ENCODE assay signal across 1 cellular context in the genomic region with DNA sequence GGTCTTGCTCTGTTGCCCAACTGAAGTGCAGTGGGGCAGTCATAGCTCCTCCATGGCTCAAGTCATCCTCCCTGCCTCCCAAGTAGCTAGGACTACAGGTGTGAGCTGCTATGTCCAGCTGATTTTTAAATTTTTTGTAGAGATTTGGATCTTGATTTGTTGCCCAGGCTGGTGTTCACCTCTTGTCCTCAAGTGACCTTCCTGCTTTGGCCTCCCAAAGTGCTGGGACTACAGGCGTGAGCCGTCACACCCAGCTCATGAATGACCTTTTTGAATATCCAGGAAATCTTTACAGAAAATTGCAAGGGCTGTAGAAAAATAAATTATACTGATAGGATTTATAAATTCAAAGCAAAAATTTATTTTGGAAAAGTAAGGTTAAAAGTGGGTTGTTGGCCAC.
TF ChIP-seq lines count a peak whose summit lies in the region.

No MANE protein-coding gene starts in this region.

TF ChIP-seq in HepG2, 621 proteins besides CTCF, POLR2A, EP300 and RAD21:
- TF ChIP-seq ZNF790 (CRISPR knock-in tag; IDR thresholded peaks at IDR 0.05; ENCODE audit: borderline replicate concordance) (no peak), ZNF720 (CRISPR knock-in tag; IDR thresholded peaks at IDR 0.05) (no peak), ZNF687 (CRISPR knock-in tag; IDR thresholded peaks at IDR 0.05) (no peak), RXRB (CRISPR knock-in tag; IDR thresholded peaks at IDR 0.05; ENCODE audit: borderline replicate concordance) (peak; percentile 55), ZSCAN29 (CRISPR knock-in tag; conservative IDR thresholded peaks at IDR 0.05) (no peak), FOSL1 (CRISPR knock-in tag; IDR thresholded peaks at IDR 0.05; ENCODE audit: borderline replicate concordance) (no peak), ZNF547 (CRISPR knock-in tag; IDR thresholded peaks at IDR 0.05) (no peak), THRA (CRISPR knock-in tag; IDR thresholded peaks at IDR 0.05; ENCODE audit: borderline replicate concordance) (peak; percentile 69; the same call in 1 of the 2 replicates)
- TF ChIP-seq, protein P1, sequence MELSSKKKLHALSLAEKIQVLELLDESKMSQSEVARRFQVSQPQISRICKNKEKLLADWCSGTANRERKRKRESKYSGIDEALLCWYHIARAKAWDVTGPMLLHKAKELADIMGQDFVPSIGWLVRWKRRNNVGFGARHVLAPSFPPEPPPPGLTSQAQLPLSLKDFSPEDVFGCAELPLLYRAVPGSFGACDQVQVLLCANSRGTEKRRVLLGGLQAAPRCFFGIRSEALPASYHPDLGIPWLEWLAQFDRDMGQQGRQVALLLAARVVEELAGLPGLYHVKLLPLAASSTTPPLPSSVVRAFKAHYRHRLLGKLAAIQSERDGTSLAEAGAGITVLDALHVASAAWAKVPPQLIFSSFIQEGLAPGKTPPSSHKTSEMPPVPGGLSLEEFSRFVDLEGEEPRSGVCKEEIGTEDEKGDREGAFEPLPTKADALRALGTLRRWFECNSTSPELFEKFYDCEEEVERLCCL (CRISPR knock-in tag; IDR thresholded peaks at IDR 0.05; ENCODE audit: borderline replicate concordance): no peak
